Comparison of ENCODE assay signal across 1 cellular context in genomic region chr13:23654111-23655110, GRCh38.
TF ChIP-seq lines count a peak whose summit lies in the region.

No MANE protein-coding gene starts in this region.

TF ChIP-seq in HepG2, 621 proteins besides CTCF, POLR2A, EP300 and RAD21 (continued from another document and continues in another):
- TF ChIP-seq ZBTB2 (CRISPR knock-in tag; IDR thresholded peaks at IDR 0.05; ENCODE audit: low read depth) (no peak), PLRG1 (conservative IDR thresholded peaks at IDR 0.05) (no peak), PRDM4 (CRISPR knock-in tag; IDR thresholded peaks at IDR 0.05; ENCODE audit: borderline replicate concordance) (no peak), CENPT (CRISPR knock-in tag; IDR thresholded peaks at IDR 0.05; ENCODE audit: low read depth) (no peak), MYC (CRISPR knock-in tag; IDR thresholded peaks at IDR 0.05; ENCODE audit: borderline replicate concordance) (peak; percentile 17; the same call in 1 of the 2 replicates), PAWR (CRISPR knock-in tag; IDR thresholded peaks at IDR 0.05; ENCODE audit: borderline replicate concordance) (no peak), SATB2 (CRISPR knock-in tag; IDR thresholded peaks at IDR 0.05) (no peak), ONECUT2 (CRISPR knock-in tag; IDR thresholded peaks at IDR 0.05) (no peak), MTF1 (CRISPR knock-in tag; IDR thresholded peaks at IDR 0.05) (no peak), ETV5 (CRISPR knock-in tag; IDR thresholded peaks at IDR 0.05; ENCODE audit: borderline replicate concordance) (peak; percentile 22), ARNT2 (CRISPR knock-in tag; IDR thresholded peaks at IDR 0.05; ENCODE audit: low read depth) (no peak), ISX (CRISPR knock-in tag; conservative IDR thresholded peaks at IDR 0.05) (no peak), TCF7 (IDR thresholded peaks at IDR 0.05; ENCODE audit: low read depth) (peak; percentile 74), BRD4 (CRISPR knock-in tag; IDR thresholded peaks at IDR 0.05) (no peak), ZNF501 (CRISPR knock-in tag; IDR thresholded peaks at IDR 0.05) (peak; percentile 75), ARNTL (CRISPR knock-in tag; IDR thresholded peaks at IDR 0.05) (0 out of 2 replicates have a peak, but pooled peaks have one; percentile 28), ZNF224 (CRISPR knock-in tag; IDR thresholded peaks at IDR 0.05) (0 out of 2 replicates have a peak, but pooled peaks have one; percentile 25), ZC3H4 (CRISPR knock-in tag; IDR thresholded peaks at IDR 0.05; ENCODE audit: borderline replicate concordance) (no peak), ZNF562 (CRISPR knock-in tag; IDR thresholded peaks at IDR 0.05; ENCODE audit: borderline replicate concordance) (no peak), ZBTB34 (CRISPR knock-in tag; IDR thresholded peaks at IDR 0.05) (no peak), ZNF619 (CRISPR knock-in tag; IDR thresholded peaks at IDR 0.05) (no peak), MAFF (IDR thresholded peaks at IDR 0.05; ENCODE audit: low read depth, low read length) (no peak), ZNF256 (CRISPR knock-in tag; conservative IDR thresholded peaks at IDR 0.05) (no peak), ZNF878 (CRISPR knock-in tag; IDR thresholded peaks at IDR 0.05) (no peak), TFDP2 (CRISPR knock-in tag; IDR thresholded peaks at IDR 0.05) (no peak), ASH2L (IDR thresholded peaks at IDR 0.05; ENCODE audit: insufficient read length, low read depth, low read length) (no peak), THAP9 (CRISPR knock-in tag; IDR thresholded peaks at IDR 0.05; ENCODE audit: borderline replicate concordance) (no peak), ZNF703 (CRISPR knock-in tag; IDR thresholded peaks at IDR 0.05; ENCODE audit: borderline replicate concordance) (no peak), DMAP1 (CRISPR knock-in tag; IDR thresholded peaks at IDR 0.05) (peak; percentile 45; the same call in 1 of the 2 replicates), CSRNP1 (CRISPR knock-in tag; IDR thresholded peaks at IDR 0.05) (no peak), DBP (CRISPR knock-in tag; IDR thresholded peaks at IDR 0.05; ENCODE audit: not compliant biosample characterization) (no peak), SNAI1 (CRISPR knock-in tag; IDR thresholded peaks at IDR 0.05; ENCODE audit: borderline replicate concordance) (no peak), ZBTB37 (CRISPR knock-in tag; IDR thresholded peaks at IDR 0.05) (no peak), NR2F1 (CRISPR knock-in tag; IDR thresholded peaks at IDR 0.05) (no peak), SP1 (IDR thresholded peaks at IDR 0.05) (no peak), SP1 (CRISPR knock-in tag; IDR thresholded peaks at IDR 0.05) (no peak), CBX5 (CRISPR knock-in tag; IDR thresholded peaks at IDR 0.05; ENCODE audit: borderline replicate concordance) (no peak), DNMT3B (CRISPR knock-in tag; conservative IDR thresholded peaks at IDR 0.05) (no peak), SMAD1 (CRISPR knock-in tag; IDR thresholded peaks at IDR 0.05; ENCODE audit: borderline replicate concordance, low read depth) (no peak), ZNF572 (CRISPR knock-in tag; IDR thresholded peaks at IDR 0.05) (no peak), NPAS2 (CRISPR knock-in tag; IDR thresholded peaks at IDR 0.05; ENCODE audit: borderline replicate concordance) (no peak), FOXO1 (CRISPR knock-in tag; IDR thresholded peaks at IDR 0.05) (peak; percentile 71), ZSCAN22 (CRISPR knock-in tag; IDR thresholded peaks at IDR 0.05) (no peak), ZNF343 (CRISPR knock-in tag; IDR thresholded peaks at IDR 0.05) (no peak), ZNF292 (CRISPR knock-in tag; IDR thresholded peaks at IDR 0.05; ENCODE audit: borderline replicate concordance, low read depth) (peak; percentile 87), NCOR1 (IDR thresholded peaks at IDR 0.05; ENCODE audit: borderline replicate concordance, low read length) (peak; percentile 66; the same call in 1 of the 2 replicates), MIER3 (CRISPR knock-in tag; IDR thresholded peaks at IDR 0.05; ENCODE audit: borderline replicate concordance) (peak; percentile 54; the same call in 1 of the 2 replicates), HDAC1 (CRISPR knock-in tag; IDR thresholded peaks at IDR 0.05) (peak; percentile 56; the same call in 1 of the 2 replicates), PHB2 (IDR thresholded peaks at IDR 0.05; ENCODE audit: partially characterized antibody) (no peak), SMC3 (IDR thresholded peaks at IDR 0.05; ENCODE audit: low read length) (no peak), ZBTB44 (CRISPR knock-in tag; IDR thresholded peaks at IDR 0.05) (no peak), ZNF768 (CRISPR knock-in tag; IDR thresholded peaks at IDR 0.05) (no peak; the same call in 1 of the 2 replicates), ZSCAN31 (CRISPR knock-in tag; IDR thresholded peaks at IDR 0.05; ENCODE audit: low read depth) (no peak), SALL1 (CRISPR knock-in tag; IDR thresholded peaks at IDR 0.05) (peak; percentile 88), HMG20B (CRISPR knock-in tag; conservative IDR thresholded peaks at IDR 0.05) (no peak)
